ENCODE assay signal across 24 cellular contexts in genomic region chr12:29660847-29661246, GRCh38.
"Had no signal": no experiment of that assay in that cellular context is flagged by ENCODE, and none has a peak within 500 bp of the region (broad histone marks: within the 10 kb centered on the region; RNA-seq: fewer than 3 reads in every experiment).

No MANE protein-coding gene starts in this region.

- ATAC-seq: K562, Panc1, PC-3 had no signal

- H3K27ac ChIP-seq: HL-60, KMS-11, RWPE1, SJSA1, SK-N-MC had no signal

- H3K4me2 ChIP-seq: KMS-11 had no signal

- DNase-seq: Kasumi-1; MM.1S; NCI-H1092 treated with DMSO at 0.1 percent for 48 hours; NCI-H1436; NCI-H187; NCI-H2029; NCI-H2081 treated with DMSO at 0.1 percent for 48 hours; NCI-H2171; NCI-H226; NCI-H446; NCI-H510A; NCI-H524 treated with DMSO at 0.1 percent for 48 hours; NCI-H69; NCI-H774; NK-92 treated with Interleukin-12 subunit alpha and Interleukin-12 subunit beta, amount 100 ng/mL, for 24 hours; PC-3; SIG-M5 had no signal

- H3K9ac ChIP-seq: KMS-11 had no signal

- H3K9me3 ChIP-seq: SJSA1 had no signal

- H3K4me1 ChIP-seq: SJSA1 had no signal

- H3K36me3 ChIP-seq: SJSA1 had no signal

- H3K27me3 ChIP-seq: SJSA1 had no signal

- H3K4me3 ChIP-seq: K562, SJSA1, SK-N-MC had no signal
